23 cellular contexts compared by ENCODE assay signal in the genomic region with DNA sequence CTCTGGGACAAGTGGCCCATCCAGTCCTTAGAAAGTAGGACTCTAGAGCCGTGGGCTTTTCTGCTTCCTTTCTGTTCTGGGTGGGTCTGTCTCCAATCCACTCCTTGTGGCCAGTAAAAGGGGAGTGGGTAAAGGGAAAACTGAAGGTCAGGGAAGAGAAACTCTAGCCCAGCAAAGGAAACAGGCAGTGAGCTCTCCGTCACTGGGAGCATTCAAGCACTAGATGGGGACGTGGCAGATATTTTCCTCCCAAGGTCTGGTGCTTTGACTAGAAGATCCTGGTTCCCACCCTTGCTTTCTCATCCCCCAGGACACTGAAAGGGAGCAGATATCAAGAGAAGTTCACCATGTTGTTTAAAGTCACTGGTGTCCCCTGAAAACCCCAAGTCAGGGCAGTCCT.
"Had no signal": no experiment of that assay in that cellular context is flagged by ENCODE, and none has a peak within 500 bp of the region (broad histone marks: within the 10 kb centered on the region; RNA-seq: fewer than 3 reads in every experiment).

No MANE protein-coding gene starts in this region.

- H3K4me3 ChIP-seq: colonic mucosa, gastroesophageal sphincter, heart left ventricle, hepatocyte, left lung, sigmoid colon, testis, tibial nerve, upper lobe of left lung had no signal

- DNase-seq: colonic mucosa; effector CD8-positive, alpha-beta T cell; endodermal cell; naive thymus-derived CD8-positive, alpha-beta T cell; nephron progenitor cell; stimulated activated CD4-positive, alpha-beta T cell treated with anti-CD3 and anti-CD28 coated beads, Interleukin-2, amount 100 ng/mL, for 24 hours; stimulated activated CD4-positive, alpha-beta T cell treated with anti-CD3 and anti-CD28 coated beads, Interleukin-4, amount 100 ng/mL, for 24 hours; stimulated activated naive CD8-positive, alpha-beta T cell treated with anti-CD3 and anti-CD28 coated beads, Interleukin-15, Interleukin-2, amounts not matched to agents 100 U/mL and 50 U/mL, for 24 hours had no signal

- H3K27ac ChIP-seq: colonic mucosa, epithelial cell of prostate, gastroesophageal sphincter, hepatocyte, testis had no signal

- H3K79me2 ChIP-seq: hepatocyte had no signal

- H3K36me3 Mint-ChIP-seq: naive thymus-derived CD8-positive, alpha-beta T cell; stimulated activated memory B cell treated with anti-CD40 and anti-IgM and Interleukin-4, amounts not matched to agents 10 μg/mL and 1 μg/mL and 100 μg/mL, for 72 hours had no signal

- H3K4me1 ChIP-seq: colonic mucosa, left lung had no signal

- H3K36me3 ChIP-seq: colonic mucosa, gastroesophageal sphincter, heart left ventricle, left lung, sigmoid colon, tibial nerve, upper lobe of left lung had no signal

- H3K27me3 ChIP-seq: colonic mucosa, gastroesophageal sphincter, heart left ventricle, hepatocyte, left lung, sigmoid colon, testis, tibial nerve, upper lobe of left lung had no signal

- H3K9me3 ChIP-seq: colonic mucosa, gastroesophageal sphincter, heart left ventricle, left lung, psoas muscle, sigmoid colon, testis, tibial nerve, upper lobe of left lung had no signal

- H3K9me3 Mint-ChIP-seq: dendritic cell treated with granulocyte-macrophage colony-stimulating factor and Interleukin-4, amounts not matched to agents 40 ng/mL and 50 ng/mL, for 4 days; endodermal cell; naive thymus-derived CD8-positive, alpha-beta T cell; nephron progenitor cell; stimulated activated memory B cell treated with anti-CD40 and anti-IgM and Interleukin-4, amounts not matched to agents 10 μg/mL and 1 μg/mL and 100 μg/mL, for 72 hours had no signal

- ATAC-seq: esophagus mucosa; naive thymus-derived CD8-positive, alpha-beta T cell; stimulated activated memory B cell treated with anti-CD40 and anti-IgM and Interleukin-4, amounts not matched to agents 10 μg/mL and 1 μg/mL and 100 μg/mL, for 72 hours; stimulated activated naive CD8-positive, alpha-beta T cell treated with anti-CD3 and anti-CD28 coated beads, Interleukin-15, Interleukin-2, amounts not matched to agents 100 U/mL and 50 U/mL, for 24 hours had no signal

- H2AFZ ChIP-seq: hepatocyte had no signal

- H3K4me3 Mint-ChIP-seq: dendritic cell treated with granulocyte-macrophage colony-stimulating factor and Interleukin-4, amounts not matched to agents 40 ng/mL and 50 ng/mL, for 4 days; endodermal cell; naive thymus-derived CD8-positive, alpha-beta T cell; nephron progenitor cell; stimulated activated memory B cell treated with anti-CD40 and anti-IgM and Interleukin-4, amounts not matched to agents 10 μg/mL and 1 μg/mL and 100 μg/mL, for 72 hours had no signal

- H3K27me3 Mint-ChIP-seq: naive thymus-derived CD8-positive, alpha-beta T cell had no signal

- FAIRE-seq: kidney, urothelium cell line had no signal

- H3K4me2 ChIP-seq: hepatocyte had no signal

- H3K27ac Mint-ChIP-seq: dendritic cell treated with granulocyte-macrophage colony-stimulating factor and Interleukin-4, amounts not matched to agents 40 ng/mL and 50 ng/mL, for 4 days; endodermal cell; nephron progenitor cell; stimulated activated memory B cell treated with anti-CD40 and anti-IgM and Interleukin-4, amounts not matched to agents 10 μg/mL and 1 μg/mL and 100 μg/mL, for 72 hours had no signal
